24 cellular contexts compared by ENCODE assay signal in genomic region chr7:2117681-2118045, GRCh38.
A peak's percentile ranks its signal among the peaks of the same experiment; 100 is the strongest.
DNase-seq lines count a peak whose midpoint lies in the region; ATAC-seq and TF ChIP-seq lines count a peak whose summit lies in the region.
"Had no signal": no experiment of that assay in that cellular context is flagged by ENCODE, and none has a peak within 500 bp of the region (broad histone marks: within the 10 kb centered on the region; RNA-seq: fewer than 3 reads in every experiment).

No MANE protein-coding gene starts in this region.

- no peak overlapping the region for H3K27ac ChIP-seq in OCI-LY7 (ENCODE audit: low read depth, low read length, poor library complexity, severe bottlenecking)
- H3K27ac ChIP-seq: ascending aorta, foreskin keratinocyte, hepatocyte, HL-60 had no signal

- DNase-seq in stimulated activated naive CD8-positive, alpha-beta T cell treated with anti-CD3 and anti-CD28 coated beads, Interleukin-15, amount 100 ng/mL, for 72 hours = no peak
- no peak for DNase-seq in chondrocyte (ENCODE audit: low spot score)
- no peak for DNase-seq in neural crest cell (ENCODE audit: low read depth, low spot score)
- no peak for DNase-seq in OCI-LY7 (ENCODE audit: low spot score)
- no peak for DNase-seq in NCI-H524 (lab: John Stamatoyannopoulos, UW)
- DNase-seq in erythroblast (lab: John Stamatoyannopoulos, UW) = no peak
- DNase-seq in NOMO-1 (lab: John Stamatoyannopoulos, UW; ENCODE audit: unreplicated experiment in 2 of 2) = no peak
- DNase-seq: activated CD4-positive, alpha-beta T cell treated with anti-CD3 and anti-CD28 coated beads for 1 hour; activated naive CD4-positive, alpha-beta T cell treated with anti-CD3 and anti-CD28 coated beads, Interleukin-2, amount 10 ng/mL, durations not matched to agents 7 days and 5 days; activated T-cell treated with anti-CD3 and anti-CD28 coated beads, Interleukin-2, amount 50 U/mL, for 48 hours; CD4-positive, alpha-beta T cell; central memory CD4-positive, alpha-beta T cell; DMS153; foreskin keratinocyte; H7; NCI-H2081 treated with DMSO at 0.1 percent for 48 hours; retina; spleen; stimulated activated CD4-positive, alpha-beta T cell treated with anti-CD3 and anti-CD28 coated beads, Interleukin-4, amount 100 ng/mL, for 1 hour had no signal

- no peak for ATAC-seq in stimulated activated naive CD8-positive, alpha-beta T cell treated with anti-CD3 and anti-CD28 coated beads, Interleukin-15, amount 100 ng/mL, for 72 hours
- ATAC-seq: foreskin keratinocyte had no signal

- peak overlapping the region; percentile 55 for H3K27ac Mint-ChIP-seq in stimulated activated naive CD8-positive, alpha-beta T cell treated with anti-CD3 and anti-CD28 coated beads, Interleukin-15, Interleukin-2, amounts not matched to agents 100 ng/mL and 50 ng/mL, for 24 hours
- no peak overlapping the region for H3K27ac Mint-ChIP-seq in stimulated activated naive CD8-positive, alpha-beta T cell treated with anti-CD3 and anti-CD28 coated beads, Interleukin-15, amount 100 ng/mL, for 72 hours
- H3K27ac Mint-ChIP-seq in chondrocyte (ENCODE audit: unreplicated experiment) (peak overlapping the region; percentile 32), neural crest cell (ENCODE audit: unreplicated experiment) (peak overlapping the region; percentile 93)
- H3K27ac Mint-ChIP-seq: activated naive CD4-positive, alpha-beta T cell treated with anti-CD3 and anti-CD28 coated beads, Interleukin-2, amount 10 ng/mL, durations not matched to agents 7 days and 5 days; CD4-positive, alpha-beta T cell; type B pancreatic cell had no signal

- peaks cover 45% of the 10 kb centered on the region for H3K4me1 Mint-ChIP-seq in stimulated activated naive CD8-positive, alpha-beta T cell treated with anti-CD3 and anti-CD28 coated beads, Interleukin-15, Interleukin-2, amounts not matched to agents 100 ng/mL and 50 ng/mL, for 24 hours (ENCODE audit: low read depth)
- H3K4me1 Mint-ChIP-seq in stimulated activated naive CD8-positive, alpha-beta T cell treated with anti-CD3 and anti-CD28 coated beads, Interleukin-15, amount 100 ng/mL, for 72 hours = peaks cover 52% of the 10 kb centered on the region
- H3K4me1 Mint-ChIP-seq in chondrocyte (ENCODE audit: low read depth) (peaks cover 31% of the 10 kb centered on the region), neural crest cell (peaks cover 16% of the 10 kb centered on the region)

- CTCF ChIA-PET in OCI-LY7 (lab: Charles Lee; ENCODE audit: unreplicated experiment) = no interaction called here

- H2AFZ ChIP-seq in OCI-LY7 (ENCODE audit: low read length) = no peak overlapping the region
- H2AFZ ChIP-seq: hepatocyte had no signal

- no peaks in the 10 kb centered on the region for H3K9me2 ChIP-seq in OCI-LY7 (ENCODE audit: insufficient read depth, low read length)

- no peaks in the 10 kb centered on the region for H3K4me1 ChIP-seq in OCI-LY7 (ENCODE audit: insufficient read depth, low read length, poor library complexity, severe bottlenecking)

- no peaks in the 10 kb centered on the region for H3K79me2 ChIP-seq in OCI-LY7 (ENCODE audit: insufficient read depth, low read depth, low read length)
- H3K79me2 ChIP-seq: hepatocyte had no signal

- H3K27me3 Mint-ChIP-seq in stimulated activated naive CD8-positive, alpha-beta T cell treated with anti-CD3 and anti-CD28 coated beads, Interleukin-15, Interleukin-2, amounts not matched to agents 100 ng/mL and 50 ng/mL, for 24 hours = no peaks in the 10 kb centered on the region
- no peaks in the 10 kb centered on the region for H3K27me3 Mint-ChIP-seq in stimulated activated naive CD8-positive, alpha-beta T cell treated with anti-CD3 and anti-CD28 coated beads, Interleukin-15, amount 100 ng/mL, for 72 hours
- H3K27me3 Mint-ChIP-seq in chondrocyte (ENCODE audit: low read depth) (no peaks in the 10 kb centered on the region), neural crest cell (ENCODE audit: low read depth) (no peaks in the 10 kb centered on the region)
- H3K27me3 Mint-ChIP-seq: activated naive CD4-positive, alpha-beta T cell treated with anti-CD3 and anti-CD28 coated beads, Interleukin-2, amount 10 ng/mL, durations not matched to agents 7 days and 5 days; CD4-positive, alpha-beta T cell; type B pancreatic cell had no signal

- H3K9me3 Mint-ChIP-seq in stimulated activated naive CD8-positive, alpha-beta T cell treated with anti-CD3 and anti-CD28 coated beads, Interleukin-15, Interleukin-2, amounts not matched to agents 100 ng/mL and 50 ng/mL, for 24 hours = no peaks in the 10 kb centered on the region
- H3K9me3 Mint-ChIP-seq in stimulated activated naive CD8-positive, alpha-beta T cell treated with anti-CD3 and anti-CD28 coated beads, Interleukin-15, amount 100 ng/mL, for 72 hours = peaks cover 0 to 4% of the 10 kb centered on the region in 2 donors
- H3K9me3 Mint-ChIP-seq in chondrocyte (ENCODE audit: low read depth) (no peaks in the 10 kb centered on the region), neural crest cell (no peaks in the 10 kb centered on the region)
- H3K9me3 Mint-ChIP-seq: activated naive CD4-positive, alpha-beta T cell treated with anti-CD3 and anti-CD28 coated beads, Interleukin-2, amount 10 ng/mL, durations not matched to agents 7 days and 5 days; CD4-positive, alpha-beta T cell; type B pancreatic cell had no signal

- no peak for TF ChIP-seq CTCF in chondrocyte (IDR thresholded peaks at IDR 0.05)
- TF ChIP-seq CTCF in neural crest cell (conservative IDR thresholded peaks at IDR 0.05) = no peak
- no peak for TF ChIP-seq CTCF in OCI-LY7 (conservative IDR thresholded peaks at IDR 0.05; ENCODE audit: low read length)

- no peak overlapping the region for H3K4me3 ChIP-seq in OCI-LY7 (ENCODE audit: low read depth, low read length, poor library complexity, severe bottlenecking)
- H3K4me3 ChIP-seq: ascending aorta, hepatocyte, spleen had no signal

- no peak overlapping the region for H3K4me2 ChIP-seq in OCI-LY7 (ENCODE audit: low read length)
- H3K4me2 ChIP-seq: hepatocyte had no signal

- no peaks in the 10 kb centered on the region for H4K20me1 ChIP-seq in OCI-LY7 (ENCODE audit: insufficient read depth, low read length)

- intact Hi-C loops in OCI-LY7 (cut with micrococcal nuclease; ENCODE audit: unreplicated experiment) = no loop called here

- H3K4me3 Mint-ChIP-seq in stimulated activated naive CD8-positive, alpha-beta T cell treated with anti-CD3 and anti-CD28 coated beads, Interleukin-15, Interleukin-2, amounts not matched to agents 100 ng/mL and 50 ng/mL, for 24 hours = no peak overlapping the region
- H3K4me3 Mint-ChIP-seq in stimulated activated naive CD8-positive, alpha-beta T cell treated with anti-CD3 and anti-CD28 coated beads, Interleukin-15, amount 100 ng/mL, for 72 hours = no peak overlapping the region
- H3K4me3 Mint-ChIP-seq in chondrocyte (ENCODE audit: unreplicated experiment) (no peak overlapping the region), neural crest cell (no peak overlapping the region)
- H3K4me3 Mint-ChIP-seq: activated naive CD4-positive, alpha-beta T cell treated with anti-CD3 and anti-CD28 coated beads, Interleukin-2, amount 10 ng/mL, durations not matched to agents 7 days and 5 days; CD4-positive, alpha-beta T cell; type B pancreatic cell had no signal

- no peaks in the 10 kb centered on the region for H3K9me3 ChIP-seq in OCI-LY7 (ENCODE audit: low read length)
- H3K9me3 ChIP-seq: ascending aorta, spleen had no signal

- POLR2A ChIA-PET in OCI-LY7 (lab: Charles Lee) = no interaction called here

- TF ChIP-seq POLR2A in erythroblast (IDR thresholded peaks at IDR 0.05; ENCODE audit: low read length) = no peak

- H3K36me3 Mint-ChIP-seq in stimulated activated naive CD8-positive, alpha-beta T cell treated with anti-CD3 and anti-CD28 coated beads, Interleukin-15, Interleukin-2, amounts not matched to agents 100 ng/mL and 50 ng/mL, for 24 hours (ENCODE audit: low read depth) = peaks cover 29% of the 10 kb centered on the region
- H3K36me3 Mint-ChIP-seq in chondrocyte (ENCODE audit: low read depth) (peaks cover 2% of the 10 kb centered on the region), neural crest cell (ENCODE audit: low read depth) (peaks cover 17% of the 10 kb centered on the region)

- no TSS peak for BruUV-seq in OCI-LY7 (replicated peaks; lab: Mats Ljungman, UMichigan)

- no peaks in the 10 kb centered on the region for H3K36me3 ChIP-seq in OCI-LY7 (ENCODE audit: insufficient read depth, low read length)
- H3K36me3 ChIP-seq: ascending aorta had no signal

Comparison
In these comparisons a context has a peak if more than half of its experiments do, and no peak if none do; other contexts are left out.
1. H3K27ac Mint-ChIP-seq: peak in stimulated activated naive CD8-positive, alpha-beta T cell treated with anti-CD3 and anti-CD28 coated beads, Interleukin-15, Interleukin-2, amounts not matched to agents 100 ng/mL and 50 ng/mL, for 24 hours (single experiment), chondrocyte (single experiment) and neural crest cell (single experiment); none in stimulated activated naive CD8-positive, alpha-beta T cell treated with anti-CD3 and anti-CD28 coated beads, Interleukin-15, amount 100 ng/mL, for 72 hours (0 of 2).